In genomic region chr20:54207743-54208491, GRCh38 we compare ENCODE assay signal across 1 cellular context.
TF ChIP-seq lines count a peak whose summit lies in the region.

Gene PFDN4, plus strand, starts transcription at chr20:54208087. Its CDS starts 14 bp downstream, at chr20:54208101.

TF ChIP-seq in K562, 482 proteins besides CTCF, POLR2A, EP300 and RAD21 (continued from another document and continues in another):
- TF ChIP-seq ZBTB43 (CRISPR knock-in tag; IDR thresholded peaks at IDR 0.05) (peak; percentile 81; the same call in 1 of the 2 replicates), ZFP91 (CRISPR knock-in tag; IDR thresholded peaks at IDR 0.05) (peak; percentile 98), SMARCC2 (IDR thresholded peaks at IDR 0.05; ENCODE audit: low read depth) (no peak), SMAD3 (CRISPR knock-in tag; conservative IDR thresholded peaks at IDR 0.05) (peak; percentile 75; the same call in 1 of the 2 replicates), XRCC5 (IDR thresholded peaks at IDR 0.05; ENCODE audit: low read depth, low read length) (no peak; the same call in 1 of the 2 replicates), ZNF184 (CRISPR knock-in tag; IDR thresholded peaks at IDR 0.05) (no peak), MCM7 (IDR thresholded peaks at IDR 0.05) (no peak), ZNF668 (CRISPR knock-in tag; IDR thresholded peaks at IDR 0.05) (no peak), AFF4 (CRISPR knock-in tag; IDR thresholded peaks at IDR 0.05) (no peak), ZBTB7A (IDR thresholded peaks at IDR 0.05; ENCODE audit: borderline replicate concordance, control insufficient read depth, low read depth, low read length) (peak; percentile 64; the same call in 1 of the 2 replicates), ZNF318 (IDR thresholded peaks at IDR 0.05; ENCODE audit: borderline replicate concordance in 1 of 2, low read depth in 1 of 2) (no peak), NCOR1 (IDR thresholded peaks at IDR 0.05) (peak; percentile 18; the same call in 1 of the 2 replicates), GTF2B (IDR thresholded peaks at IDR 0.05; ENCODE audit: extremely low read depth, insufficient read length) (no peak), KAT2B (IDR thresholded peaks at IDR 0.05; ENCODE audit: low read depth, low read length) (no peak), TCFL5 (CRISPR knock-in tag; conservative IDR thresholded peaks at IDR 0.05) (no peak), NBN (IDR thresholded peaks at IDR 0.05; ENCODE audit: low read depth) (peak; percentile 42; the same call in 1 of the 2 replicates), MAFF (IDR thresholded peaks at IDR 0.05; ENCODE audit: low read length) (peak; percentile 63; the same call in 1 of the 2 replicates), ETV6 (IDR thresholded peaks at IDR 0.05; ENCODE audit: borderline replicate concordance in 1 of 2, low read depth in 2 of 2, low read length in 1 of 2) (peak in 1 of 2 experiments; percentile 36; a peak in 1 of 4 replicates), ETV6 (CRISPR knock-in tag; IDR thresholded peaks at IDR 0.05; ENCODE audit: borderline replicate concordance) (no peak), HMBOX1 (IDR thresholded peaks at IDR 0.05) (no peak), CHAMP1 (IDR thresholded peaks at IDR 0.05) (peak; percentile 38; the same call in 1 of the 2 replicates), TCF7L2 (IDR thresholded peaks at IDR 0.05; ENCODE audit: low read depth, low read length) (peak; percentile 93), ZNF655 (CRISPR knock-in tag; IDR thresholded peaks at IDR 0.05) (no peak), PRDM10 (IDR thresholded peaks at IDR 0.05; ENCODE audit: partially characterized antibody) (peak; percentile 100), MAZ (CRISPR knock-in tag; conservative IDR thresholded peaks at IDR 0.05 in 1 of 2, IDR thresholded peaks at IDR 0.05 in 1 of 2) (peak; percentile 72 to 80), TRIM28 (IDR thresholded peaks at IDR 0.05) (0 out of 2 replicates have a peak, but pooled peaks have one; percentile 30), ZNF76 (CRISPR knock-in tag; IDR thresholded peaks at IDR 0.05; ENCODE audit: borderline replicate concordance) (no peak), ZNF444 (CRISPR knock-in tag; IDR thresholded peaks at IDR 0.05) (no peak)
